In the genomic region with DNA sequence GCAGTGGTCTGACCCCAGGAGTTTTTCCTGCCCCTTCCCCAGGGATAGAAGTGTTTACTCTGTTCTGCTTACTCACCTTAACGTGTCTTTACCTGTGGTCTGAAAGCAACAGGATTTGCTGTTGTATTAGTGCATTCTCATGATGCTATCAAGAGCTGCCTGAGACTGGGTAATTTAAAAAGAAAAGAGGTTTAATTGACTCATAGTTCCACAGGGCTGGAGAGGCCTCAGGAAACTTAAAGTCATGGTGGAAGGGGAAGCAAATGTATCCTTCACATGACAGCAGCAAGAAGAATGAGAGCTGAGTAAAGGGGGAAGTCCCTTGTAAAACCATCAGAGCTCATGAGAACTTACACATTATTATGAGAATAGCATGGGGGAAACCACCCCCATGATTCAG, we compare ENCODE assay signal across 16 cellular contexts.
DNase-seq lines count a peak whose midpoint lies in the region; ATAC-seq and TF ChIP-seq lines count a peak whose summit lies in the region.
"Had no signal": no experiment of that assay in that cellular context is flagged by ENCODE, and none has a peak within 500 bp of the region (broad histone marks: within the 10 kb centered on the region; RNA-seq: fewer than 3 reads in every experiment).

No MANE protein-coding gene starts in this region.

- no peaks in the 10 kb centered on the region for H3K4me1 ChIP-seq in CD4-positive, alpha-beta memory T cell (ENCODE audit: insufficient read depth, low read length)

- H3K9me3 Mint-ChIP-seq in activated naive CD4-positive, alpha-beta T cell treated with anti-CD3 and anti-CD28 coated beads, Interleukin-2, amount 50 U/mL, for 72 hours, result peaks cover 25 to 26% of the 10 kb centered on the region in 2 donors
- H3K9me3 Mint-ChIP-seq in activated naive CD4-positive, alpha-beta T cell treated with anti-CD3 and anti-CD28 coated beads, Interleukin-2, amount 10 ng/mL, durations not matched to agents 7 days and 5 days, result no peaks in the 10 kb centered on the region
- no peaks in the 10 kb centered on the region for H3K9me3 Mint-ChIP-seq in endothelial cell (ENCODE audit: unreplicated experiment)
- H3K9me3 Mint-ChIP-seq in stimulated activated naive B cell treated with anti-CD40 and anti-IgM and Interleukin-4, amounts not matched to agents 10 μg/mL and 1 μg/mL and 100 μg/mL, for 72 hours, result peaks cover 25 to 27% of the 10 kb centered on the region in 2 donors
- peaks cover 0 to 7% (median 0%) of the 10 kb centered on the region in 8 donors for H3K9me3 Mint-ChIP-seq in CD4-positive, alpha-beta memory T cell

- ATAC-seq in activated naive CD4-positive, alpha-beta T cell treated with anti-CD3 and anti-CD28 coated beads, Interleukin-2, amount 50 U/mL, for 72 hours, result peak; percentile 90 to 98
- peak; percentile 84 to 95 for ATAC-seq in stimulated activated naive B cell treated with anti-CD40 and anti-IgM and Interleukin-4, amounts not matched to agents 10 μg/mL and 1 μg/mL and 100 μg/mL, for 72 hours (replicated peaks)
- ATAC-seq: effector memory CD8-positive, alpha-beta T cell; Panc1 had no signal

- H3K4me1 Mint-ChIP-seq in activated naive CD4-positive, alpha-beta T cell treated with anti-CD3 and anti-CD28 coated beads, Interleukin-2, amount 10 ng/mL, durations not matched to agents 7 days and 5 days, result no peaks in the 10 kb centered on the region
- peaks cover 9% of the 10 kb centered on the region for H3K4me1 Mint-ChIP-seq in endothelial cell (ENCODE audit: unreplicated experiment)
- H3K4me1 Mint-ChIP-seq in stimulated activated naive B cell treated with anti-CD40 and anti-IgM and Interleukin-4, amounts not matched to agents 10 μg/mL and 1 μg/mL and 100 μg/mL, for 72 hours, result peaks cover 6 to 16% of the 10 kb centered on the region in 2 donors
- no peaks in the 10 kb centered on the region for H3K4me1 Mint-ChIP-seq in CD4-positive, alpha-beta memory T cell

- peaks cover 8 to 25% of the 10 kb centered on the region in 2 donors for H3K36me3 Mint-ChIP-seq in activated naive CD4-positive, alpha-beta T cell treated with anti-CD3 and anti-CD28 coated beads, Interleukin-2, amount 50 U/mL, for 72 hours
- no peaks in the 10 kb centered on the region for H3K36me3 Mint-ChIP-seq in activated naive CD4-positive, alpha-beta T cell treated with anti-CD3 and anti-CD28 coated beads, Interleukin-2, amount 10 ng/mL, durations not matched to agents 7 days and 5 days
- H3K36me3 Mint-ChIP-seq in endothelial cell (ENCODE audit: low read depth, unreplicated experiment), result peaks cover 6% of the 10 kb centered on the region
- H3K36me3 Mint-ChIP-seq in stimulated activated naive B cell treated with anti-CD40 and anti-IgM and Interleukin-4, amounts not matched to agents 10 μg/mL and 1 μg/mL and 100 μg/mL, for 72 hours, result peaks cover 16 to 24% of the 10 kb centered on the region in 2 donors
- H3K36me3 Mint-ChIP-seq in CD4-positive, alpha-beta memory T cell, result no peaks in the 10 kb centered on the region

- CTCF ChIA-PET in activated naive CD4-positive, alpha-beta T cell treated with anti-CD3 and anti-CD28 coated beads, Interleukin-2, amount 10 ng/mL, durations not matched to agents 7 days and 5 days (lab: Charles Lee), result no interaction called here
- CTCF ChIA-PET in CD4-positive, alpha-beta memory T cell (lab: Charles Lee; ENCODE audit: partially characterized antibody), result no interaction called here

- no peaks in the 10 kb centered on the region for H3K9me3 ChIP-seq in CD4-positive, alpha-beta memory T cell (ENCODE audit: control insufficient read depth in 1 of 2, low read length in 2 of 2)

- intact Hi-C loops in CD4-positive, alpha-beta memory T cell (cut with micrococcal nuclease), result no loop called here

- no peaks in the 10 kb centered on the region for H3K36me3 ChIP-seq in CD4-positive, alpha-beta memory T cell (ENCODE audit: insufficient read depth, low read length)
- H3K36me3 ChIP-seq: cardiac muscle cell had no signal

- H3K27ac ChIP-seq in CD4-positive, alpha-beta memory T cell (ENCODE audit: low read depth, low read length), result no peak overlapping the region
- H3K27ac ChIP-seq: cardiac muscle cell had no signal

- TF ChIP-seq CTCF in endothelial cell (IDR thresholded peaks at IDR 0.05; ENCODE audit: unreplicated experiment), result no peak

- H3K27me3 Mint-ChIP-seq in activated naive CD4-positive, alpha-beta T cell treated with anti-CD3 and anti-CD28 coated beads, Interleukin-2, amount 10 ng/mL, durations not matched to agents 7 days and 5 days, result no peaks in the 10 kb centered on the region
- peaks cover 1% of the 10 kb centered on the region for H3K27me3 Mint-ChIP-seq in endothelial cell (ENCODE audit: unreplicated experiment)
- H3K27me3 Mint-ChIP-seq in stimulated activated naive B cell treated with anti-CD40 and anti-IgM and Interleukin-4, amounts not matched to agents 10 μg/mL and 1 μg/mL and 100 μg/mL, for 72 hours, result peaks cover 16 to 19% of the 10 kb centered on the region in 2 donors
- H3K27me3 Mint-ChIP-seq in CD4-positive, alpha-beta memory T cell, result peaks cover 4 to 23% of the 10 kb centered on the region in 2 donors

- H3K27me3 ChIP-seq in CD4-positive, alpha-beta memory T cell (ENCODE audit: insufficient read depth, low read length), result no peaks in the 10 kb centered on the region
- H3K27me3 ChIP-seq: cardiac muscle cell had no signal

- POLR2A ChIA-PET in CD4-positive, alpha-beta memory T cell (lab: Charles Lee; ENCODE audit: partially characterized antibody), result no interaction called here

- H3K4me3 ChIP-seq in CD4-positive, alpha-beta memory T cell (ENCODE audit: low read length in 2 of 2), result no peak overlapping the region
- H3K4me3 ChIP-seq: cardiac muscle cell had no signal

- H3K4me3 Mint-ChIP-seq in activated naive CD4-positive, alpha-beta T cell treated with anti-CD3 and anti-CD28 coated beads, Interleukin-2, amount 10 ng/mL, durations not matched to agents 7 days and 5 days, result no peak overlapping the region
- no peak overlapping the region for H3K4me3 Mint-ChIP-seq in endothelial cell (ENCODE audit: unreplicated experiment)
- H3K4me3 Mint-ChIP-seq in stimulated activated naive B cell treated with anti-CD40 and anti-IgM and Interleukin-4, amounts not matched to agents 10 μg/mL and 1 μg/mL and 100 μg/mL, for 72 hours, result no peak overlapping the region
- H3K4me3 Mint-ChIP-seq in CD4-positive, alpha-beta memory T cell, result no peak overlapping the region
- H3K4me3 Mint-ChIP-seq: effector memory CD8-positive, alpha-beta T cell had no signal

- DNase-seq in activated naive CD4-positive, alpha-beta T cell treated with anti-CD3 and anti-CD28 coated beads, Interleukin-2, amount 50 U/mL, for 72 hours (ENCODE audit: low spot score in 2 of 2), result no peak
- no peak for DNase-seq in activated naive CD4-positive, alpha-beta T cell treated with anti-CD3 and anti-CD28 coated beads, Interleukin-2, amount 10 ng/mL, durations not matched to agents 7 days and 5 days
- DNase-seq in NCI-H69 (lab: John Stamatoyannopoulos, UW) (peak; percentile 34), endothelial cell (ENCODE audit: low spot score) (no peak), GM19240 (ENCODE audit: insufficient read length, low spot score) (no peak), T1000 (lab: John Stamatoyannopoulos, UW) (no peak)
- no peak for DNase-seq in stimulated activated naive B cell treated with anti-CD40 and anti-IgM and Interleukin-4, amounts not matched to agents 10 μg/mL and 1 μg/mL and 100 μg/mL, for 72 hours
- DNase-seq in CD4-positive, alpha-beta memory T cell, result no peak
- DNase-seq: activated CD4-positive, alpha-beta T cell treated with anti-CD3 and anti-CD28 coated beads for 4 hours; effector memory CD8-positive, alpha-beta T cell; NCI-H146; NCI-H524 treated with DMSO at 0.1 percent for 48 hours; posterior cingulate gyrus had no signal

- no peak overlapping the region for H3K27ac Mint-ChIP-seq in activated naive CD4-positive, alpha-beta T cell treated with anti-CD3 and anti-CD28 coated beads, Interleukin-2, amount 50 U/mL, for 72 hours
- no peak overlapping the region for H3K27ac Mint-ChIP-seq in activated naive CD4-positive, alpha-beta T cell treated with anti-CD3 and anti-CD28 coated beads, Interleukin-2, amount 10 ng/mL, durations not matched to agents 7 days and 5 days
- peak overlapping the region; percentile 49 for H3K27ac Mint-ChIP-seq in endothelial cell (ENCODE audit: unreplicated experiment)
- H3K27ac Mint-ChIP-seq in stimulated activated naive B cell treated with anti-CD40 and anti-IgM and Interleukin-4, amounts not matched to agents 10 μg/mL and 1 μg/mL and 100 μg/mL, for 72 hours, result no peak overlapping the region
- H3K27ac Mint-ChIP-seq in CD4-positive, alpha-beta memory T cell, result no peak overlapping the region
- H3K27ac Mint-ChIP-seq: activated T-helper 2 cell treated with anti-CD3 and anti-CD28 coated beads, Interferon-gamma antibody, Interleukin-2, Interleukin-4, amounts not matched to agents 10 μg/mL and 5 μg/mL and 100 μg/mL, durations not matched to agents 14 hours and 24 hours and 36 hours; effector memory CD8-positive, alpha-beta T cell had no signal
